In the genomic region with DNA sequence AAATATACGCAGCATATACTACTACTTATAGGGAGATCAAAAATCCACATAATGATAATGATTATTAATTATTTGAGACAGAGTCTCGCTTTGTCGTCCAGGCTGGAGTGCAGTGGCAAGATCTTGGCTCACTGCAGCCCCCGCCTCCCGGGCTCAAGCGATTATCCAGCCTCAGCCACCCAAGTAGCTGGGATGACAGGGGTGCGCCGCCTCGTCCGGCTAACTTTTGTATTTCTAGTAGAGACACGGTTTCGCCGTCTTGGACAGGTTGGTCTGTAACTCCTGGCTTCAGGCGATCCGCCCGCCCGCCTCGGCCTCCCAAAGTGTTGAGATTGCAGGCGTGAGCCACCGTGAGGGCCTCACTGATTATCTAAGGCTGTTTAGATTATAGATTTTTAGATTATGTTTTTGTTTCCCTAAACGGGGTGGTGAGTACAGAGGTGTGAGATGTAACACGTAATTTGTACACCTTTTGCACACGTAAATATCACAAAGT, we compare ENCODE assay signal across 8 cellular contexts. TPM values are rescaled to one million over a fixed set of nuclear protein-coding genes. Genes with fewer than 3 reads are reported as not detected.
DNase-seq lines count a peak whose midpoint lies in the region; ATAC-seq and TF ChIP-seq lines count a peak whose summit lies in the region.

No MANE protein-coding gene starts in this region.

- H3K27ac ChIP-seq in DOHH2 (ENCODE audit: low read depth, low read length): peak overlapping the region; percentile 62
- H3K27ac ChIP-seq in VCaP: peak overlapping the region; percentile 96
- H3K27ac ChIP-seq in esophagus muscularis mucosa (replicated peaks in 1 of 4): peak overlapping the region; percentile 83 to 99 (median 98)
- H3K27ac ChIP-seq in psoas muscle: peak overlapping the region; percentile 87

- H3K36me3 ChIP-seq in DOHH2 (ENCODE audit: control insufficient read depth, low read length) (peaks cover 15% of the 10 kb centered on the region), esophagus muscularis mucosa (no peaks in the 10 kb centered on the region), psoas muscle (ENCODE audit: insufficient read depth in 1 of 2, low read depth in 1 of 2) (no peaks in the 10 kb centered on the region)

- H3K4me1 ChIP-seq in DOHH2 (ENCODE audit: control insufficient read depth, low read length) (peaks cover 39% of the 10 kb centered on the region), esophagus muscularis mucosa (peaks cover 15 to 39% (median 37%) of the 10 kb centered on the region in 4 donors), psoas muscle (peaks cover 24% of the 10 kb centered on the region)

- ATAC-seq in psoas muscle: no peak
- ATAC-seq in left lobe of liver: no peak

- no peak for TF ChIP-seq EP300 in esophagus muscularis mucosa (IDR thresholded peaks at IDR 0.05)

- no peak for TF ChIP-seq CTCF in DOHH2 (IDR thresholded peaks at IDR 0.05; ENCODE audit: low read depth, low read length, poor library complexity, severe bottlenecking)
- TF ChIP-seq CTCF in VCaP (conservative IDR thresholded peaks at IDR 0.05): no peak
- no peak for TF ChIP-seq CTCF in esophagus muscularis mucosa (IDR thresholded peaks at IDR 0.05)
- no peak for TF ChIP-seq CTCF in psoas muscle (IDR thresholded peaks at IDR 0.05)

- no peak for TF ChIP-seq POLR2A in esophagus muscularis mucosa (IDR thresholded peaks at IDR 0.05; ENCODE audit: low read depth)

- intact Hi-C loops in esophagus muscularis mucosa (cut with DNase I) (no loop called here), psoas muscle (cut with DNase I) (no loop called here)

- no peaks in the 10 kb centered on the region for H3K9me2 ChIP-seq in DOHH2 (replicated peaks; ENCODE audit: control insufficient read depth, low read length)

- peak overlapping the region; percentile 71 for H3K4me2 ChIP-seq in DOHH2 (ENCODE audit: low read length)

- no peaks in the 10 kb centered on the region for H3K9me3 ChIP-seq in DOHH2 (ENCODE audit: control insufficient read depth, insufficient read depth, low read length)
- H3K9me3 ChIP-seq in esophagus muscularis mucosa: no peaks in the 10 kb centered on the region
- H3K9me3 ChIP-seq in psoas muscle: no peaks in the 10 kb centered on the region

- DNase-seq in esophagus muscularis mucosa (ENCODE audit: extremely low spot score): no peak
- peak; percentile 30 to 60 for DNase-seq in psoas muscle
- no peak for DNase-seq in SW480 (ENCODE audit: low spot score)
- no peak for DNase-seq in GOT3 (lab: John Stamatoyannopoulos, UW)
- DNase-seq in iPS-NIHi7 (ENCODE audit: extremely low spot score): no peak
- no peak for DNase-seq in left lobe of liver (ENCODE audit: low spot score)

- WGBS in esophagus muscularis mucosa: 76% methylated on average over 23 of the region's 23 CpGs
- 89 to 91% (median 89%) methylated on average over 23 of the region's 23 CpGs for WGBS in psoas muscle, 3 donors

- H3K79me2 ChIP-seq in DOHH2 (ENCODE audit: control insufficient read depth, low read length): peaks cover 48% of the 10 kb centered on the region

- H4K20me1 ChIP-seq in DOHH2 (ENCODE audit: control insufficient read depth, insufficient read depth, low read depth, low read length): peaks cover 13% of the 10 kb centered on the region

- H3K27me3 ChIP-seq in DOHH2 (ENCODE audit: control insufficient read depth, low read length) (no peaks in the 10 kb centered on the region), esophagus muscularis mucosa (no peaks in the 10 kb centered on the region), psoas muscle (ENCODE audit: insufficient read depth in 3 of 3, low read length in 2 of 3) (no peaks in the 10 kb centered on the region)

- H3F3A ChIP-seq in DOHH2 (ENCODE audit: control insufficient read depth, insufficient read depth): no peaks in the 10 kb centered on the region

- H3K4me3 ChIP-seq in DOHH2 (ENCODE audit: low read length): peak overlapping the region; percentile 59
- peak overlapping the region; percentile 80 to 94 (median 91) for H3K4me3 ChIP-seq in esophagus muscularis mucosa
- H3K4me3 ChIP-seq in psoas muscle: no peak overlapping the region

RNA-seq across cellular contexts. Expression of a gene that starts 0.5 kb away (rescaled TPM):
- total RNA-seq in esophagus muscularis mucosa (10 to 100 TPM in 1 of 4 donors, 1 to 10 TPM in 3; 5.1 to 15.6 (median 8.9) TPM), psoas muscle (10 to 100 TPM in 1 of 4 donors, 1 to 10 TPM in 3; 1.7 to 26.8 (median 6.1) TPM), left lobe of liver (3.5 TPM)
- polyA plus RNA-seq in psoas muscle: 10 to 100 TPM in 1 of 3 donors, 1 to 10 TPM in 2; 2.5 to 10.5 (median 9.2) TPM

RNA-seq across cellular contexts. Expression of a gene that starts 50.0 kb away (rescaled TPM):
- total RNA-seq in esophagus muscularis mucosa (10 to 100 TPM in 1 of 4 donors, 1 to 10 TPM in 3; 6.8 to 10.5 (median 8.2) TPM), psoas muscle (10 to 100 TPM; 15.7 to 37.3 (median 29.0) TPM), left lobe of liver (2.0 TPM)
- polyA plus RNA-seq in psoas muscle: 10 to 100 TPM; 20.7 to 26.0 (median 23.2) TPM

Comparison
In these comparisons a context has a peak if more than half of its experiments do, and no peak if none do; other contexts are left out.
1. DNase-seq: peak in psoas muscle (2 of 2); none in esophagus muscularis mucosa (single experiment), SW480 (single experiment), GOT3 (single experiment), iPS-NIHi7 (single experiment) and left lobe of liver (single experiment).
2. Peak in every context shown above with its lines, with median percentiles within 50 percentile points of each other: H3K27ac ChIP-seq.